25 cellular contexts compared by ENCODE assay signal in the genomic region with DNA sequence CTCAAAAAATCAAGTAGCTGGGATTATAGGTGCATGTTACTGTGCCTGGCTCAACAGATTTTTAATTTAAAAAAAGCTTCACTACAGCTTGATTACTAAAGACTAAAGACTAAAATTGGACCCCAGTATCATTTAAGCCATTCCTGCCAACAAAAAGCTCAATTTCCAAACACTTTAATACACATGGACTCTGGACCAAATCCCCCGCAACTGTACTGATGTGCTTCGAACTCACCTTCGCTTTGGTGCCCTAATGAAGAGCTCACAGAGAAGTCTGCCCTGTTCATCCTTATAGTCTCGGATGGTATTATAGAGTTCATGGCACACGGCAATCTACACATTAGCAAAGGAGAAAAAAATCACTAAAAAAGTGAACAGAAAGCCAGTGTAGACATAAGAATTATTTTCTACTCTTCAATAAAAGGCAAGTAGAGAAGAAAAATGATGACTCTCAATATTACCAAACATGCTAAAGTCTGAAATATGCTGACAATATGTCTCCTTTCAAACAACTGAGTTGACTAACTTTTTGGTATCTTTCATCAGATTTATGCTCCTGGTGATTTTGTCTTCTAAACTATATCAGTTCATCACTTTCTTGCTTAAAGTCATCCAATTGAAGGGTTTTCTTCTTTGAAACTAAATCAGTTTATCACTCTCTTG. TPM values are rescaled to one million over a fixed set of nuclear protein-coding genes. Genes with fewer than 3 reads are reported as not detected.
DNase-seq lines count a peak whose midpoint lies in the region; ATAC-seq and TF ChIP-seq lines count a peak whose summit lies in the region.
"Had no signal": no experiment of that assay in that cellular context is flagged by ENCODE, and none has a peak within 500 bp of the region (broad histone marks: within the 10 kb centered on the region; RNA-seq: fewer than 3 reads in every experiment).

No MANE protein-coding gene starts in this region.

- H3K4me3 Mint-ChIP-seq in activated naive CD4-positive, alpha-beta T cell treated with anti-CD3 and anti-CD28 coated beads for 36 hours = no peak overlapping the region
- H3K4me3 Mint-ChIP-seq in activated naive CD4-positive, alpha-beta T cell treated with anti-CD3 and anti-CD28 coated beads, Interleukin-2, amount 10 ng/mL, durations not matched to agents 7 days and 5 days = no peak overlapping the region
- no peak overlapping the region for H3K4me3 Mint-ChIP-seq in T-helper 17 cell
- H3K4me3 Mint-ChIP-seq in glutamatergic neuron (ENCODE audit: unreplicated experiment) = no peak overlapping the region
- no peak overlapping the region for H3K4me3 Mint-ChIP-seq in stimulated activated naive CD8-positive, alpha-beta T cell treated with anti-CD3 and anti-CD28 coated beads, Interleukin-15, amount 100 ng/mL, for 72 hours
- H3K4me3 Mint-ChIP-seq: effector memory CD8-positive, alpha-beta T cell; naive B cell; T-helper 2 cell treated with Interferon-gamma antibody and Interleukin-4, amounts not matched to agents 5 μg/mL and 100 μg/mL, for 36 hours had no signal

- H3K4me1 Mint-ChIP-seq in activated naive CD4-positive, alpha-beta T cell treated with anti-CD3 and anti-CD28 coated beads for 36 hours (ENCODE audit: low read depth) = peaks cover 41% of the 10 kb centered on the region
- H3K4me1 Mint-ChIP-seq in activated naive CD4-positive, alpha-beta T cell treated with anti-CD3 and anti-CD28 coated beads, Interleukin-2, amount 10 ng/mL, durations not matched to agents 7 days and 5 days = peaks cover 23% of the 10 kb centered on the region
- H3K4me1 Mint-ChIP-seq in T-helper 17 cell = peaks cover 32% of the 10 kb centered on the region
- peaks cover 16% of the 10 kb centered on the region for H3K4me1 Mint-ChIP-seq in glutamatergic neuron (ENCODE audit: low read depth, unreplicated experiment)
- H3K4me1 Mint-ChIP-seq in stimulated activated naive CD8-positive, alpha-beta T cell treated with anti-CD3 and anti-CD28 coated beads, Interleukin-15, amount 100 ng/mL, for 72 hours = peaks cover 41% of the 10 kb centered on the region

- CTCF ChIA-PET in activated naive CD4-positive, alpha-beta T cell treated with anti-CD3 and anti-CD28 coated beads for 36 hours (lab: Charles Lee) = no interaction called here
- CTCF ChIA-PET in activated naive CD4-positive, alpha-beta T cell treated with anti-CD3 and anti-CD28 coated beads, Interleukin-2, amount 10 ng/mL, durations not matched to agents 7 days and 5 days (lab: Charles Lee) = interaction anchor here (0.6 kb wide), 1 partner anchor 66 kb away, joined by 3 read pairs; no protein-coding TSS in a partner anchor

- ATAC-seq in T-helper 17 cell (no peak), GM19452 (IDR thresholded peaks at IDR 0.05; ENCODE audit: unreplicated experiment) (no peak)
- ATAC-seq in stimulated activated naive CD8-positive, alpha-beta T cell treated with anti-CD3 and anti-CD28 coated beads, Interleukin-15, amount 100 ng/mL, for 72 hours = no peak
- ATAC-seq: activated naive CD4-positive, alpha-beta T cell treated with anti-CD3 and anti-CD28 coated beads, Interleukin-2, amount 50 U/mL, for 72 hours; effector memory CD8-positive, alpha-beta T cell; right cardiac atrium had no signal

- no peak for DNase-seq in activated naive CD4-positive, alpha-beta T cell treated with anti-CD3 and anti-CD28 coated beads for 36 hours
- DNase-seq in activated naive CD4-positive, alpha-beta T cell treated with anti-CD3 and anti-CD28 coated beads, Interleukin-2, amount 10 ng/mL, durations not matched to agents 7 days and 5 days = no peak
- no peak for DNase-seq in T-helper 17 cell
- DNase-seq in glutamatergic neuron = no peak
- DNase-seq in stimulated activated naive CD8-positive, alpha-beta T cell treated with anti-CD3 and anti-CD28 coated beads, Interleukin-15, amount 100 ng/mL, for 72 hours = no peak
- DNase-seq in HK-2 (ENCODE audit: unreplicated experiment) = no peak
- DNase-seq in NCI-H524 (lab: John Stamatoyannopoulos, UW) = no peak
- DNase-seq: activated T-cell treated with anti-CD3 and anti-CD28 coated beads, Interleukin-2, amount 50 U/mL, for 48 hours; brain microvascular endothelial cell; effector memory CD8-positive, alpha-beta T cell; HCEC 1CT; KG1; kidney glomerular epithelial cell; naive B cell; NCI-H1694; NCI-H2171; ovary; right cardiac atrium; SK-N-SH; stimulated activated CD4-positive, alpha-beta T cell treated with anti-CD3 and anti-CD28 coated beads, Interleukin-12 subunit alpha, Interleukin-12 subunit beta, amount 100 ng/mL, for 4 hours; substantia nigra; WERI-Rb-1 had no signal

- H3K36me3 Mint-ChIP-seq in activated naive CD4-positive, alpha-beta T cell treated with anti-CD3 and anti-CD28 coated beads for 36 hours (ENCODE audit: low read depth) = peaks cover 43% of the 10 kb centered on the region
- H3K36me3 Mint-ChIP-seq in activated naive CD4-positive, alpha-beta T cell treated with anti-CD3 and anti-CD28 coated beads, Interleukin-2, amount 10 ng/mL, durations not matched to agents 7 days and 5 days = peaks cover 54% of the 10 kb centered on the region
- H3K36me3 Mint-ChIP-seq in T-helper 17 cell (ENCODE audit: low read depth) (peaks cover 10% of the 10 kb centered on the region), glutamatergic neuron (ENCODE audit: unreplicated experiment) (peaks cover 11% of the 10 kb centered on the region)

- no peaks in the 10 kb centered on the region for H3K9me3 ChIP-seq in T-helper 17 cell (ENCODE audit: control insufficient read depth, low read length, poor library complexity, severe bottlenecking)
- H3K9me3 ChIP-seq: ovary, SK-N-SH had no signal

- TF ChIP-seq CTCF in glutamatergic neuron (IDR thresholded peaks at IDR 0.05; ENCODE audit: partially characterized antibody, unreplicated experiment) = no peak

- H3K9me3 Mint-ChIP-seq in activated naive CD4-positive, alpha-beta T cell treated with anti-CD3 and anti-CD28 coated beads for 36 hours = no peaks in the 10 kb centered on the region
- no peaks in the 10 kb centered on the region for H3K9me3 Mint-ChIP-seq in activated naive CD4-positive, alpha-beta T cell treated with anti-CD3 and anti-CD28 coated beads, Interleukin-2, amount 10 ng/mL, durations not matched to agents 7 days and 5 days
- peaks cover 1% of the 10 kb centered on the region for H3K9me3 Mint-ChIP-seq in glutamatergic neuron (ENCODE audit: unreplicated experiment)
- no peaks in the 10 kb centered on the region for H3K9me3 Mint-ChIP-seq in stimulated activated naive CD8-positive, alpha-beta T cell treated with anti-CD3 and anti-CD28 coated beads, Interleukin-15, amount 100 ng/mL, for 72 hours
- H3K9me3 Mint-ChIP-seq: activated naive CD4-positive, alpha-beta T cell treated with anti-CD3 and anti-CD28 coated beads, Interleukin-2, amount 50 U/mL, for 72 hours; effector memory CD8-positive, alpha-beta T cell; naive B cell; T-helper 2 cell treated with Interferon-gamma antibody and Interleukin-4, amounts not matched to agents 5 μg/mL and 100 μg/mL, for 36 hours had no signal

- intact Hi-C loops in activated naive CD4-positive, alpha-beta T cell treated with anti-CD3 and anti-CD28 coated beads for 36 hours (cut with micrococcal nuclease) = no loop called here

- no peaks in the 10 kb centered on the region for H3K27me3 Mint-ChIP-seq in activated naive CD4-positive, alpha-beta T cell treated with anti-CD3 and anti-CD28 coated beads for 36 hours (ENCODE audit: low read depth)
- H3K27me3 Mint-ChIP-seq in activated naive CD4-positive, alpha-beta T cell treated with anti-CD3 and anti-CD28 coated beads, Interleukin-2, amount 10 ng/mL, durations not matched to agents 7 days and 5 days = no peaks in the 10 kb centered on the region
- H3K27me3 Mint-ChIP-seq in T-helper 17 cell (no peaks in the 10 kb centered on the region), glutamatergic neuron (ENCODE audit: unreplicated experiment) (no peaks in the 10 kb centered on the region)
- H3K27me3 Mint-ChIP-seq in stimulated activated naive CD8-positive, alpha-beta T cell treated with anti-CD3 and anti-CD28 coated beads, Interleukin-15, amount 100 ng/mL, for 72 hours = no peaks in the 10 kb centered on the region
- H3K27me3 Mint-ChIP-seq: effector memory CD8-positive, alpha-beta T cell; naive B cell had no signal

- H3K27ac Mint-ChIP-seq in activated naive CD4-positive, alpha-beta T cell treated with anti-CD3 and anti-CD28 coated beads for 36 hours = peak overlapping the region; percentile 63
- no peak overlapping the region for H3K27ac Mint-ChIP-seq in activated naive CD4-positive, alpha-beta T cell treated with anti-CD3 and anti-CD28 coated beads, Interleukin-2, amount 10 ng/mL, durations not matched to agents 7 days and 5 days
- H3K27ac Mint-ChIP-seq in T-helper 17 cell = peak overlapping the region; percentile 27
- H3K27ac Mint-ChIP-seq in glutamatergic neuron (ENCODE audit: unreplicated experiment) = peak overlapping the region; percentile 48
- peak overlapping the region; percentile 37 to 91 for H3K27ac Mint-ChIP-seq in stimulated activated naive CD8-positive, alpha-beta T cell treated with anti-CD3 and anti-CD28 coated beads, Interleukin-15, amount 100 ng/mL, for 72 hours

RNA-seq across cellular contexts. Expression of gene PBRM1, which starts 7.3 kb away (rescaled TPM):
- total RNA-seq in activated naive CD4-positive, alpha-beta T cell treated with anti-CD3 and anti-CD28 coated beads for 36 hours = 10 to 100 TPM; 49.9 to 57.7 TPM
- 10 to 100 TPM; 62.8 to 70.8 TPM for total RNA-seq in T-helper 17 cell
- total RNA-seq in glutamatergic neuron (ENCODE audit: unreplicated experiment) = 192 TPM

RNA-seq across cellular contexts. Expression of gene GNL3, which starts 7.4 kb away (rescaled TPM):
- 100 to 1,000 TPM; 195 to 197 TPM for total RNA-seq in activated naive CD4-positive, alpha-beta T cell treated with anti-CD3 and anti-CD28 coated beads for 36 hours
- 100 to 1,000 TPM; 109 to 117 TPM for total RNA-seq in T-helper 17 cell
- 75.2 TPM for total RNA-seq in glutamatergic neuron (ENCODE audit: unreplicated experiment)

RNA-seq across cellular contexts. Expression of gene GLT8D1, which starts 27.2 kb away (rescaled TPM):
- total RNA-seq in activated naive CD4-positive, alpha-beta T cell treated with anti-CD3 and anti-CD28 coated beads for 36 hours = 10 to 100 TPM; 24.5 to 25.4 TPM
- total RNA-seq in T-helper 17 cell (10 to 100 TPM; 18.9 to 23.0 TPM), glutamatergic neuron (ENCODE audit: unreplicated experiment) (46.4 TPM)

RNA-seq across cellular contexts. Expression of gene SPCS1, which starts 27.5 kb away (rescaled TPM):
- 100 to 1,000 TPM; 118 to 123 TPM for total RNA-seq in activated naive CD4-positive, alpha-beta T cell treated with anti-CD3 and anti-CD28 coated beads for 36 hours
- total RNA-seq in T-helper 17 cell = 10 to 100 TPM; 62.6 to 63.7 TPM
- total RNA-seq in glutamatergic neuron (ENCODE audit: unreplicated experiment) = 62.4 TPM
